In genomic region chr1:70455291-70455690, GRCh38 we compare ENCODE assay signal across 20 cellular contexts. TPM values are rescaled to one million over a fixed set of nuclear protein-coding genes. Genes with fewer than 3 reads are reported as not detected.
A peak's percentile ranks its signal among the peaks of the same experiment; 100 is the strongest.
DNase-seq lines count a peak whose midpoint lies in the region; ATAC-seq, FAIRE-seq and TF ChIP-seq lines count a peak whose summit lies in the region.
"Had no signal": no experiment of that assay in that cellular context is flagged by ENCODE, and none has a peak within 500 bp of the region (broad histone marks: within the 10 kb centered on the region; RNA-seq: fewer than 3 reads in every experiment).

No MANE protein-coding gene starts in this region.

- peaks cover 3% of the 10 kb centered on the region for H3F3A ChIP-seq in SK-N-SH (replicated peaks; ENCODE audit: insufficient read depth)

- TF ChIP-seq CTCF in AG10803 (conservative IDR thresholded peaks at IDR 0.05; ENCODE audit: low read length) (no peak), SK-N-SH (IDR thresholded peaks at IDR 0.05) (no peak), D721Med (IDR thresholded peaks at IDR 0.05; ENCODE audit: insufficient read depth, missing control alignments) (no peak), prostate gland (IDR thresholded peaks at IDR 0.05) (no peak)
- TF ChIP-seq CTCF in activated CD8-positive, alpha-beta T cell treated with anti-CD3 and anti-CD28 coated beads for 36 hours (IDR thresholded peaks at IDR 0.05): no peak

- DNase-seq in AG10803 (ENCODE audit: low read depth) (peak; percentile 25), NCI-H69 (lab: John Stamatoyannopoulos, UW) (peak; percentile 77), SK-N-SH (peak; percentile 59), D721Med (ENCODE audit: insufficient read length, low spot score) (no peak), prostate gland (ENCODE audit: low spot score) (no peak)
- no peak for DNase-seq in activated CD8-positive, alpha-beta T cell treated with anti-CD3 and anti-CD28 coated beads for 36 hours
- DNase-seq: ACHN; C1 segment of cervical spinal cord; Calu3; CD4-positive, alpha-beta T cell; DND-41; GDM1; HCEC 1CT; HFFc6 had no signal

- no peaks in the 10 kb centered on the region for H3K27me3 ChIP-seq in SK-N-SH (ENCODE audit: insufficient read depth)
- no peaks in the 10 kb centered on the region for H3K27me3 ChIP-seq in prostate gland (replicated peaks; ENCODE audit: insufficient read depth)

- intact Hi-C loops in prostate gland (cut with DNase I): no loop called here
- intact Hi-C loops in activated CD8-positive, alpha-beta T cell treated with anti-CD3 and anti-CD28 coated beads for 36 hours (cut with micrococcal nuclease): no loop called here

- H3K4me2 ChIP-seq in SK-N-SH: no peak overlapping the region

- H3K4me1 Mint-ChIP-seq in activated CD8-positive, alpha-beta T cell treated with anti-CD3 and anti-CD28 coated beads for 36 hours (ENCODE audit: low read depth): peaks cover 7% of the 10 kb centered on the region
- H3K4me1 Mint-ChIP-seq: B cell had no signal

- no peak overlapping the region for H3K9ac ChIP-seq in SK-N-SH

- POLR2A ChIA-PET in SK-N-SH (lab: Yijun Ruan, JAX): no interaction called here
- POLR2A ChIA-PET in activated CD8-positive, alpha-beta T cell treated with anti-CD3 and anti-CD28 coated beads for 36 hours (lab: Charles Lee): no interaction called here

- H3K4me1 ChIP-seq in SK-N-SH (ENCODE audit: control insufficient read depth in 1 of 2, insufficient read depth in 2 of 2, low read depth in 1 of 2, low read length in 1 of 2) (peaks cover 7 to 8% of the 10 kb centered on the region in 2 experiments; a peak in 3 of 4 replicates), prostate gland (replicated peaks) (no peaks in the 10 kb centered on the region)

- H3K9me3 ChIP-seq in SK-N-SH: no peaks in the 10 kb centered on the region
- H3K9me3 ChIP-seq in prostate gland: no peaks in the 10 kb centered on the region

- TF ChIP-seq RAD21 in SK-N-SH (IDR thresholded peaks at IDR 0.05; ENCODE audit: low read length): no peak

- ATAC-seq in GM18867 (IDR thresholded peaks at IDR 0.05; ENCODE audit: unreplicated experiment) (peak; percentile 52), GM18873 (IDR thresholded peaks at IDR 0.05; ENCODE audit: low FRiP score, unreplicated experiment) (no peak)
- ATAC-seq in activated CD8-positive, alpha-beta T cell treated with anti-CD3 and anti-CD28 coated beads for 36 hours: no peak
- ATAC-seq: HepG2 had no signal

- no peaks in the 10 kb centered on the region for H3K9me3 Mint-ChIP-seq in activated CD8-positive, alpha-beta T cell treated with anti-CD3 and anti-CD28 coated beads for 36 hours
- H3K9me3 Mint-ChIP-seq: CD4-positive, alpha-beta T cell; HFFc6 had no signal

- no peak overlapping the region for H3K27ac Mint-ChIP-seq in activated CD8-positive, alpha-beta T cell treated with anti-CD3 and anti-CD28 coated beads for 36 hours
- H3K27ac Mint-ChIP-seq: B cell; CD4-positive, alpha-beta T cell; HFFc6 had no signal

- CTCF ChIA-PET in SK-N-SH (lab: Yijun Ruan, JAX): interaction anchor here (1.3 kb wide), 1 partner anchor 10 kb away, joined by 3 read pairs; no protein-coding TSS in a partner anchor
- CTCF ChIA-PET in activated CD8-positive, alpha-beta T cell treated with anti-CD3 and anti-CD28 coated beads for 36 hours (lab: Charles Lee): no interaction called here

- no peaks in the 10 kb centered on the region for H3K9me2 ChIP-seq in SK-N-SH

- H3K36me3 ChIP-seq in SK-N-SH (replicated peaks in 1 of 2; ENCODE audit: control insufficient read depth in 1 of 2, insufficient read depth in 2 of 2, low read length in 1 of 2) (no peaks in the 10 kb centered on the region), prostate gland (no peaks in the 10 kb centered on the region)

- no peaks in the 10 kb centered on the region for H3K36me3 Mint-ChIP-seq in activated CD8-positive, alpha-beta T cell treated with anti-CD3 and anti-CD28 coated beads for 36 hours (ENCODE audit: low read depth)

- no peak overlapping the region for H3K4me3 ChIP-seq in AG10803 (ENCODE audit: low read length)
- H3K4me3 ChIP-seq in SK-N-SH (ENCODE audit: low read depth in 2 of 2, low read length in 1 of 2): no peak overlapping the region
- H3K4me3 ChIP-seq in prostate gland: no peak overlapping the region

- no peak for TF ChIP-seq POLR2A in prostate gland (IDR thresholded peaks at IDR 0.05)

- no peaks in the 10 kb centered on the region for H4K20me1 ChIP-seq in SK-N-SH (ENCODE audit: insufficient read depth)

- no peaks in the 10 kb centered on the region for H3K79me2 ChIP-seq in SK-N-SH (ENCODE audit: insufficient read depth)

- no peak overlapping the region; a peak in 1 of 4 replicates for H3K27ac ChIP-seq in SK-N-SH (ENCODE audit: low read depth in 2 of 2, low read length in 1 of 2)
- H3K27ac ChIP-seq in prostate gland: no peak overlapping the region

- WGBS in SK-N-SH (ENCODE audit: low lambda C conversion rate): 28% methylated on average over 2 of the region's 2 CpGs
- WGBS in prostate gland: 58% methylated on average over 2 of the region's 2 CpGs

- FAIRE-seq in D721Med (lab: Jason Lieb, UNC): no peak
- FAIRE-seq: GM12892, HepG2, HTR-8/SVneo had no signal

- no peak overlapping the region for H2AFZ ChIP-seq in SK-N-SH (ENCODE audit: low read depth)

- peaks cover 2% of the 10 kb centered on the region for H3K27me3 Mint-ChIP-seq in activated CD8-positive, alpha-beta T cell treated with anti-CD3 and anti-CD28 coated beads for 36 hours

- no peak overlapping the region for H3K4me3 Mint-ChIP-seq in activated CD8-positive, alpha-beta T cell treated with anti-CD3 and anti-CD28 coated beads for 36 hours
- H3K4me3 Mint-ChIP-seq: B cell; CD4-positive, alpha-beta T cell; HFFc6 had no signal

- peak in 1 of 2 experiments; percentile 94; a peak in 2 of 4 replicates for TF ChIP-seq EP300 in SK-N-SH (IDR thresholded peaks at IDR 0.05; ENCODE audit: borderline replicate concordance in 1 of 2, low read depth in 1 of 2, low read length in 1 of 2)

TF ChIP-seq in SK-N-SH, 30 proteins besides CTCF, POLR2A, EP300 and RAD21 (continues in another document):
- no peak for TF ChIP-seq FOXM1 (IDR thresholded peaks at IDR 0.05; ENCODE audit: low read depth)
- no peak for TF ChIP-seq FOXJ3 (CRISPR knock-in tag; IDR thresholded peaks at IDR 0.05)
- no peak for TF ChIP-seq RFX5 (IDR thresholded peaks at IDR 0.05; ENCODE audit: low read length)
- no peak for TF ChIP-seq REST (IDR thresholded peaks at IDR 0.05; ENCODE audit: low read depth, low read length)
- no peak for TF ChIP-seq TEAD4 (IDR thresholded peaks at IDR 0.05; ENCODE audit: borderline replicate concordance, insufficient read depth)
- TF ChIP-seq SMC3 (IDR thresholded peaks at IDR 0.05; ENCODE audit: low read depth, low read length): no peak
- TF ChIP-seq USF1 (IDR thresholded peaks at IDR 0.05; ENCODE audit: borderline replicate concordance, low read depth): no peak
- no peak for TF ChIP-seq SIN3A (IDR thresholded peaks at IDR 0.05; ENCODE audit: borderline replicate concordance, low read depth, low read length)
- peak; percentile 51 for TF ChIP-seq TCF12 (IDR thresholded peaks at IDR 0.05)
- TF ChIP-seq NRF1 (IDR thresholded peaks at IDR 0.05; ENCODE audit: low read depth, low read length): no peak
- TF ChIP-seq FOSL2 (IDR thresholded peaks at IDR 0.05; ENCODE audit: borderline replicate concordance, low read depth): no peak
- peak; percentile 62 for TF ChIP-seq CHD2 (IDR thresholded peaks at IDR 0.05; ENCODE audit: low read length, partially characterized antibody)
- no peak for TF ChIP-seq YY1 (IDR thresholded peaks at IDR 0.05; ENCODE audit: low read depth)
- no peak for TF ChIP-seq GABPA (IDR thresholded peaks at IDR 0.05; ENCODE audit: low read depth)
- TF ChIP-seq EZH2phosphoT487 (IDR thresholded peaks at IDR 0.05; ENCODE audit: borderline replicate concordance, low read depth): no peak
- TF ChIP-seq MEF2A (IDR thresholded peaks at IDR 0.05; ENCODE audit: borderline replicate concordance, low read depth): no peak
- no peak for TF ChIP-seq TAF1 (IDR thresholded peaks at IDR 0.05; ENCODE audit: borderline replicate concordance, low read depth, low read length)
- no peak for TF ChIP-seq ELF1 (IDR thresholded peaks at IDR 0.05)

RNA-seq across cellular contexts. Expression of gene CTH, which starts 44.2 kb away (rescaled TPM):
- polyA plus RNA-seq in SK-N-SH (2012; rRNA removed): 3.9 and 4.2 TPM in 2 replicates
- 3.9 and 4.1 TPM in 2 replicates for polyA plus RNA-seq in SK-N-SH (2012; cell fraction: cytosol; rRNA removed)
- polyA plus RNA-seq in SK-N-SH (2012; cell fraction: nucleus; rRNA removed): 2.1 and 5.5 TPM in 2 replicates
- 10 to 100 TPM in 1 of 2 donors, 1 to 10 TPM in 1; 8.1 to 12.7 TPM for total RNA-seq in prostate gland
- total RNA-seq in activated CD8-positive, alpha-beta T cell treated with anti-CD3 and anti-CD28 coated beads for 36 hours: 10 to 100 TPM; 34.5 to 35.0 TPM

Comparison
In these comparisons a context has a peak if more than half of its experiments do, and no peak if none do; other contexts are left out.
1. DNase-seq: peak in AG10803 (single experiment), NCI-H69 (single experiment) and SK-N-SH (single experiment); none in D721Med (single experiment), prostate gland (single experiment) and activated CD8-positive, alpha-beta T cell treated with anti-CD3 and anti-CD28 coated beads for 36 hours (single experiment).